Comparison of ENCODE assay signal across 1 cellular context in genomic region chr1:115813735-115814134, GRCh38.
TF ChIP-seq lines count a peak whose summit lies in the region.

No MANE protein-coding gene starts in this region.

TF ChIP-seq in SK-N-SH, 30 proteins besides CTCF, POLR2A, EP300 and RAD21:
- no peak for TF ChIP-seq GATA2 (CRISPR knock-in tag; IDR thresholded peaks at IDR 0.05)
